ENCODE assay signal across 12 cellular contexts in genomic region chr2:237156857-237157550, GRCh38.
DNase-seq lines count a peak whose midpoint lies in the region; ATAC-seq and TF ChIP-seq lines count a peak whose summit lies in the region.
"Had no signal": no experiment of that assay in that cellular context is flagged by ENCODE, and none has a peak within 500 bp of the region (broad histone marks: within the 10 kb centered on the region; RNA-seq: fewer than 3 reads in every experiment).

No MANE protein-coding gene starts in this region.

- H3K4me3 ChIP-seq in left ventricle myocardium inferior: no peak overlapping the region
- H3K4me3 ChIP-seq in coronary artery: peak overlapping the region; percentile 27
- no peak overlapping the region for H3K4me3 ChIP-seq in psoas muscle
- no peak overlapping the region for H3K4me3 ChIP-seq in uterus
- no peak overlapping the region for H3K4me3 ChIP-seq in CD4-positive, alpha-beta memory T cell (ENCODE audit: low read length in 2 of 2)
- H3K4me3 ChIP-seq: HAP-1 had no signal

- whole genome bisulfite sequencing in psoas muscle, 3 donors: 78 to 88% (median 85%) methylated on average over 32 of the region's 32 CpGs

- TF ChIP-seq POLR2A in uterus (IDR thresholded peaks at IDR 0.05): peak in 1 of 2 donors; percentile 0

- no peaks in the 10 kb centered on the region for H3K9me3 Mint-ChIP-seq in CD4-positive, alpha-beta memory T cell
- H3K9me3 Mint-ChIP-seq: natural killer cell had no signal

- no peak overlapping the region for H3K27ac Mint-ChIP-seq in CD4-positive, alpha-beta memory T cell
- H3K27ac Mint-ChIP-seq: B cell, natural killer cell had no signal

- no peaks in the 10 kb centered on the region for H3K36me3 ChIP-seq in left ventricle myocardium inferior
- H3K36me3 ChIP-seq in psoas muscle (ENCODE audit: insufficient read depth in 1 of 2, low read depth in 1 of 2): no peaks in the 10 kb centered on the region
- no peaks in the 10 kb centered on the region for H3K36me3 ChIP-seq in uterus
- no peaks in the 10 kb centered on the region for H3K36me3 ChIP-seq in CD4-positive, alpha-beta memory T cell (ENCODE audit: insufficient read depth, low read length)
- H3K36me3 ChIP-seq: HAP-1 had no signal

- H3K27me3 Mint-ChIP-seq in CD4-positive, alpha-beta memory T cell: peaks cover 1 to 3% of the 10 kb centered on the region in 2 donors

- intact Hi-C loops in left ventricle myocardium inferior (cut with micrococcal nuclease) (loop anchor here (10.0 kb wide), 2 partner anchors 168 to 248 kb away; no protein-coding TSS in a partner anchor), left ventricle myocardium superior (cut with micrococcal nuclease) (no loop called here), psoas muscle (cut with DNase I) (loop anchor here in 1 of 2 donors (10.0 kb wide), 1 partner anchor 318 kb away; no protein-coding TSS in a partner anchor), uterus (cut with DNase I; ENCODE audit: low total_unique reads) (no loop called here)
- intact Hi-C loops in CD4-positive, alpha-beta memory T cell (cut with micrococcal nuclease): no loop called here

- H3K4me1 Mint-ChIP-seq in CD4-positive, alpha-beta memory T cell: peaks cover 0 to 6% (median 2%) of the 10 kb centered on the region in 4 donors

- H3K36me3 Mint-ChIP-seq in CD4-positive, alpha-beta memory T cell: no peaks in the 10 kb centered on the region
- H3K36me3 Mint-ChIP-seq: natural killer cell had no signal

- peaks cover 8% of the 10 kb centered on the region for H3K27me3 ChIP-seq in left ventricle myocardium inferior (ENCODE audit: low read depth)
- no peaks in the 10 kb centered on the region for H3K27me3 ChIP-seq in psoas muscle (ENCODE audit: insufficient read depth in 3 of 3, low read length in 2 of 3)
- H3K27me3 ChIP-seq in uterus: no peaks in the 10 kb centered on the region
- no peaks in the 10 kb centered on the region for H3K27me3 ChIP-seq in CD4-positive, alpha-beta memory T cell (ENCODE audit: insufficient read depth, low read length)

- peak overlapping the region in 1 of 8 donors; percentile 30 for H3K4me3 Mint-ChIP-seq in CD4-positive, alpha-beta memory T cell
- H3K4me3 Mint-ChIP-seq: B cell, natural killer cell had no signal

- H3K27ac ChIP-seq in left ventricle myocardium inferior (replicated peaks) (peak overlapping the region; percentile 86), coronary artery (peak overlapping the region; percentile 61 to 74), psoas muscle (peak overlapping the region; percentile 69), uterus (peak overlapping the region; percentile 81 to 88)
- H3K27ac ChIP-seq in CD4-positive, alpha-beta memory T cell (ENCODE audit: low read depth, low read length): no peak overlapping the region

- no peak for ATAC-seq in left ventricle myocardium superior
- ATAC-seq in psoas muscle: no peak
- no peak for ATAC-seq in HG03432 (IDR thresholded peaks at IDR 0.05; ENCODE audit: unreplicated experiment)
- ATAC-seq: natural killer cell had no signal

- DNase-seq in left ventricle myocardium inferior (no peak), left ventricle myocardium superior (no peak), coronary artery (ENCODE audit: low spot score) (no peak), psoas muscle (no peak), uterus (no peak), foreskin melanocyte (no peak)
- no peak for DNase-seq in CD4-positive, alpha-beta memory T cell
- DNase-seq: effector CD8-positive, alpha-beta T cell; natural killer cell had no signal

- CTCF ChIA-PET in CD4-positive, alpha-beta memory T cell (lab: Charles Lee; ENCODE audit: partially characterized antibody): interaction anchor here (1.2 to 5.8 kb wide), 2 partner anchors 356 to 415 kb away, joined by 3 to 32 read pairs; no protein-coding TSS in a partner anchor

- TF ChIP-seq CTCF in left ventricle myocardium inferior (IDR thresholded peaks at IDR 0.05; ENCODE audit: borderline replicate concordance) (no peak), coronary artery (IDR thresholded peaks at IDR 0.05) (no peak), psoas muscle (IDR thresholded peaks at IDR 0.05) (no peak), uterus (IDR thresholded peaks at IDR 0.05) (no peak)

- POLR2A ChIA-PET in CD4-positive, alpha-beta memory T cell (lab: Charles Lee; ENCODE audit: partially characterized antibody): no interaction called here

- H3K4me1 ChIP-seq in left ventricle myocardium inferior: peaks cover 27% of the 10 kb centered on the region
- H3K4me1 ChIP-seq in psoas muscle: peaks cover 7% of the 10 kb centered on the region
- H3K4me1 ChIP-seq in uterus: peaks cover 0 to 6% of the 10 kb centered on the region in 2 donors
- no peaks in the 10 kb centered on the region for H3K4me1 ChIP-seq in CD4-positive, alpha-beta memory T cell (ENCODE audit: insufficient read depth, low read length)
- H3K4me1 ChIP-seq: HAP-1 had no signal

- no peaks in the 10 kb centered on the region for H3K9me3 ChIP-seq in left ventricle myocardium inferior (replicated peaks)
- no peaks in the 10 kb centered on the region for H3K9me3 ChIP-seq in psoas muscle
- no peaks in the 10 kb centered on the region for H3K9me3 ChIP-seq in uterus
- H3K9me3 ChIP-seq in CD4-positive, alpha-beta memory T cell (ENCODE audit: control insufficient read depth in 1 of 2, low read length in 2 of 2): no peaks in the 10 kb centered on the region
- H3K9me3 ChIP-seq: HAP-1 had no signal
